ENCODE assay signal across 24 cellular contexts in the genomic region with DNA sequence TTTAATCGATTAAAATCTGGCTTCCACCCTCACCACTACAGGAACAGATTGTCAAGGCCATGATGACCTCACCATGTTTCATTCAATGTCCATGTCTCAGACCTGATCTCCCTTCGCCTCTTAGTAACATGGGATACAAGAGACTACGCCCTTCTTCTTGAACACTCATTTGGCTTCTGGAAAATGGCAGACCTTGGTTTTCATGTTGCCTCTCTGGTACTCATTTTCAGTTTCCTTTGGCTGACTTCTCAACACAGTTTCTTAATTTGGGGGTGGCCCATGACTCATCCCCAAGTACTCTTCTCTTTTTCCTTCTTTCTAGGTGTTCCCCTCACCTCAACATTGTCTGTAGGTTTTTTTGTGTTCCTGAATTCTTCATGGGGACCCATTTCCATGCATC. TPM values are rescaled to one million over a fixed set of nuclear protein-coding genes. Genes with fewer than 3 reads are reported as not detected.
A peak's percentile ranks its signal among the peaks of the same experiment; 100 is the strongest.
DNase-seq lines count a peak whose midpoint lies in the region; ATAC-seq lines count a peak whose summit lies in the region.
"Had no signal": no experiment of that assay in that cellular context is flagged by ENCODE, and none has a peak within 500 bp of the region (broad histone marks: within the 10 kb centered on the region; RNA-seq: fewer than 3 reads in every experiment).

No MANE protein-coding gene starts in this region.

- H3K9me3 Mint-ChIP-seq in activated naive CD4-positive, alpha-beta T cell treated with anti-CD3 and anti-CD28 coated beads, Interleukin-2, amount 50 U/mL, for 72 hours = peaks cover 10 to 12% of the 10 kb centered on the region in 2 donors
- H3K9me3 Mint-ChIP-seq in activated T-helper 17 cell treated with anti-CD3 and anti-CD28 coated beads, Interleukin-2, amount 50 U/mL, for 72 hours = peaks cover 6% of the 10 kb centered on the region
- H3K9me3 Mint-ChIP-seq in stimulated activated naive CD8-positive, alpha-beta T cell treated with anti-CD3 and anti-CD28 coated beads, Interleukin-15, amount 100 ng/mL, for 72 hours = peaks cover 13 to 15% of the 10 kb centered on the region in 2 donors

- H3K4me1 Mint-ChIP-seq in activated T-helper 17 cell treated with anti-CD3 and anti-CD28 coated beads, Interleukin-2, amount 50 U/mL, for 72 hours = no peaks in the 10 kb centered on the region
- no peaks in the 10 kb centered on the region for H3K4me1 Mint-ChIP-seq in stimulated activated naive CD8-positive, alpha-beta T cell treated with anti-CD3 and anti-CD28 coated beads, Interleukin-15, amount 100 ng/mL, for 72 hours

- no peak overlapping the region for H3K27ac Mint-ChIP-seq in activated naive CD4-positive, alpha-beta T cell treated with anti-CD3 and anti-CD28 coated beads, Interleukin-2, amount 50 U/mL, for 72 hours
- no peak overlapping the region for H3K27ac Mint-ChIP-seq in activated T-helper 17 cell treated with anti-CD3 and anti-CD28 coated beads, Interleukin-2, amount 50 U/mL, for 72 hours
- no peak overlapping the region for H3K27ac Mint-ChIP-seq in stimulated activated naive CD8-positive, alpha-beta T cell treated with anti-CD3 and anti-CD28 coated beads, Interleukin-15, amount 100 ng/mL, for 72 hours
- H3K27ac Mint-ChIP-seq: CD4-positive, alpha-beta memory T cell had no signal

- no peak for DNase-seq in activated naive CD4-positive, alpha-beta T cell treated with anti-CD3 and anti-CD28 coated beads, Interleukin-2, amount 50 U/mL, for 72 hours (ENCODE audit: low spot score in 2 of 2)
- DNase-seq in activated naive CD4-positive, alpha-beta T cell treated with anti-CD3 and anti-CD28 coated beads, Interleukin-2, amount 50 U/mL, for 16 hours = no peak
- peak in 1 of 2 donors; percentile 11 for DNase-seq in stimulated activated naive CD8-positive, alpha-beta T cell treated with anti-CD3 and anti-CD28 coated beads, Interleukin-15, amount 100 ng/mL, for 72 hours
- no peak for DNase-seq in NCI-H69 (lab: John Stamatoyannopoulos, UW)
- DNase-seq: AML-193; CD4-positive, alpha-beta memory T cell; COR-L47; DMS53; MV-4-11; NCI-H1105; NCI-H1436 treated with DMSO at 0.1 percent for 48 hours; NCI-H187 treated with DMSO at 0.1 percent for 48 hours; NCI-H2171 treated with DMSO at 0.1 percent for 48 hours; NCI-H345; NCI-H510A treated with DMSO at 0.1 percent for 48 hours; NCI-H748 treated with DMSO at 0.1 percent for 48 hours; SIG-M5 had no signal

- ATAC-seq in activated naive CD4-positive, alpha-beta T cell treated with anti-CD3 and anti-CD28 coated beads, Interleukin-2, amount 50 U/mL, for 72 hours = peak; percentile 94 to 95
- peak; percentile 34 for ATAC-seq in GM21786 (IDR thresholded peaks at IDR 0.05; ENCODE audit: unreplicated experiment)
- ATAC-seq in activated T-helper 17 cell treated with anti-CD3 and anti-CD28 coated beads, Interleukin-2, amount 50 U/mL, for 72 hours (replicated peaks) = peak; percentile 96
- ATAC-seq in stimulated activated naive CD8-positive, alpha-beta T cell treated with anti-CD3 and anti-CD28 coated beads, Interleukin-15, amount 100 ng/mL, for 72 hours = peak; percentile 88
- no peak for ATAC-seq in HG02759 (IDR thresholded peaks at IDR 0.05; ENCODE audit: unreplicated experiment)
- ATAC-seq: A549, K562 had no signal

- H3K4me3 Mint-ChIP-seq in activated T-helper 17 cell treated with anti-CD3 and anti-CD28 coated beads, Interleukin-2, amount 50 U/mL, for 72 hours = no peak overlapping the region
- H3K4me3 Mint-ChIP-seq in stimulated activated naive CD8-positive, alpha-beta T cell treated with anti-CD3 and anti-CD28 coated beads, Interleukin-15, amount 100 ng/mL, for 72 hours = no peak overlapping the region
- H3K4me3 Mint-ChIP-seq: CD4-positive, alpha-beta memory T cell had no signal

- H3K27me3 Mint-ChIP-seq in activated T-helper 17 cell treated with anti-CD3 and anti-CD28 coated beads, Interleukin-2, amount 50 U/mL, for 72 hours = no peaks in the 10 kb centered on the region
- no peaks in the 10 kb centered on the region for H3K27me3 Mint-ChIP-seq in stimulated activated naive CD8-positive, alpha-beta T cell treated with anti-CD3 and anti-CD28 coated beads, Interleukin-15, amount 100 ng/mL, for 72 hours
- H3K27me3 Mint-ChIP-seq: CD4-positive, alpha-beta memory T cell had no signal

- peaks cover 19 to 30% of the 10 kb centered on the region in 2 donors for H3K36me3 Mint-ChIP-seq in activated naive CD4-positive, alpha-beta T cell treated with anti-CD3 and anti-CD28 coated beads, Interleukin-2, amount 50 U/mL, for 72 hours
- peaks cover 10% of the 10 kb centered on the region for H3K36me3 Mint-ChIP-seq in activated T-helper 17 cell treated with anti-CD3 and anti-CD28 coated beads, Interleukin-2, amount 50 U/mL, for 72 hours (ENCODE audit: low read depth)

RNA-seq across cellular contexts. Expression of gene TMX4, which starts 22.7 kb away (rescaled TPM):
- 10 to 100 TPM; 22.3 to 23.9 TPM for total RNA-seq in activated naive CD4-positive, alpha-beta T cell treated with anti-CD3 and anti-CD28 coated beads, Interleukin-2, amount 50 U/mL, for 72 hours
- 10 to 100 TPM; 20.9 to 27.2 TPM for total RNA-seq in activated T-helper 17 cell treated with anti-CD3 and anti-CD28 coated beads, Interleukin-2, amount 50 U/mL, for 72 hours

RNA-seq across cellular contexts. Expression of gene HAO1, which starts 56.6 kb away (rescaled TPM):
- total RNA-seq in activated naive CD4-positive, alpha-beta T cell treated with anti-CD3 and anti-CD28 coated beads, Interleukin-2, amount 50 U/mL, for 72 hours = not detected
- total RNA-seq in activated T-helper 17 cell treated with anti-CD3 and anti-CD28 coated beads, Interleukin-2, amount 50 U/mL, for 72 hours = not detected
- total RNA-seq: CD4-positive, alpha-beta memory T cell; K562; LHCN-M2; MCF 10A had no signal
